Comparison of ENCODE assay signal across 11 cellular contexts in the genomic region with DNA sequence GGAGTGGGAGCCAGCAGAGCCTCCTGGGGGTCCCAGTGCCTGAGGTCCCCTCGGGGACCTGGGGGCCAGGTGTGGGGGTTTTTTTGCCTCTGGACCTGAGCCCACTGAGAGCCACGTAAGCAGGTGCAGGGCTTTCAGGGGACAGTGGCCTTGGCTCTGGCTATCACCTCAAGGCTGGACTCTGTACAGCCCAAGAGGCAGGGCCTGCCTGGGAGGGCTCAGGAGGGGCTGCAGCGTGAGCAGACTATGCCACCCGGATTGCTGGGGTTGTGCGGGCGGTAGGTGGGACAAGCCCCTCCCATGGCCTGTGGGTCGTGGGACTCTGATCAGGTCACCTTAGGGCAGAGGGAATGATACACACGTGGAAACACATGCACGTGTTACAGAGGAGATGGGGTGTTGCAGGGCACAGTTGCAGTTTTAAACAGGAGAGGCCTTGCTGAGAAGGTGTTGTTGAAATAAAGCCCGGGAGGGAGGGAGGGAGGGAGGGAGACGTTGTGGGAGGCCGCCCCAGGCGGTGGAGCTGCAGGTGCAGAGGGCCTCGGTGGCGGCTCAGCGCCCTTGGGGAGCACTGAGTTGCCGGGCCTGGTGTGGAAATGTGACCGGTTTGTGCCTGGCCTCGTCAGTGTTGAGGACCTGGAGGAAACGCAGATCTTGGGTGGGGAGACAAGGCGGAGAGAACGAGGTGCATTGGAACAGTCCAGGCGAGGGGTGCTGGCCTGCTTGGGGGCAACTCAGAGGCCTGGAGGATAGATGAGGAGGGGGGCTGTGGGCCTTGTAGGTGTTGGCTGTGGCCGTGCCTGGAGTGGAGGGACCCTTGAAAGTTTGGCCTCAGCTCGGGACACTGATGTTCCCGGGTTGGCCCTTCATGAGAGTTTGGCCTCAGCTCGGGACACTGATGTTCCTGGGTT. TPM values are rescaled to one million over a fixed set of nuclear protein-coding genes. Genes with fewer than 3 reads are reported as not detected.
DNase-seq lines count a peak whose midpoint lies in the region; ATAC-seq and TF ChIP-seq lines count a peak whose summit lies in the region.
"Had no signal": no experiment of that assay in that cellular context is flagged by ENCODE, and none has a peak within 500 bp of the region (broad histone marks: within the 10 kb centered on the region; RNA-seq: fewer than 3 reads in every experiment).

No MANE protein-coding gene starts in this region.

- TF ChIP-seq CTCF in Calu3 (IDR thresholded peaks at IDR 0.05; ENCODE audit: unreplicated experiment) = no peak
- TF ChIP-seq CTCF in natural killer cell (IDR thresholded peaks at IDR 0.05) = no peak

- H3K9me3 Mint-ChIP-seq in Calu3 (ENCODE audit: low read depth, unreplicated experiment) = no peaks in the 10 kb centered on the region
- no peaks in the 10 kb centered on the region for H3K9me3 Mint-ChIP-seq in activated T-helper 1 cell treated with anti-CD3 and anti-CD28 coated beads, Interleukin-12 subunit alpha, Interleukin-12 subunit beta, Interleukin-2, Interleukin-4 antibody, amounts not matched to agents 30 ng/mL and 10 ng/mL and 1 ng/mL, durations not matched to agents 14 hours and 24 hours and 36 hours
- no peaks in the 10 kb centered on the region for H3K9me3 Mint-ChIP-seq in natural killer cell

- H3K4me1 Mint-ChIP-seq in Calu3 (ENCODE audit: low read depth, unreplicated experiment) = peaks cover 47% of the 10 kb centered on the region
- H3K4me1 Mint-ChIP-seq in activated T-helper 1 cell treated with anti-CD3 and anti-CD28 coated beads, Interleukin-12 subunit alpha, Interleukin-12 subunit beta, Interleukin-2, Interleukin-4 antibody, amounts not matched to agents 30 ng/mL and 10 ng/mL and 1 ng/mL, durations not matched to agents 14 hours and 24 hours and 36 hours (ENCODE audit: low read depth) = peaks cover 45% of the 10 kb centered on the region
- peaks cover 30 to 62% of the 10 kb centered on the region in 2 donors for H3K4me1 Mint-ChIP-seq in natural killer cell

- H3K4me3 Mint-ChIP-seq in Calu3 (ENCODE audit: low read depth, unreplicated experiment) (peak overlapping the region; percentile 44), natural killer cell (peak overlapping the region; percentile 74)
- peak overlapping the region; percentile 93 for H3K4me3 Mint-ChIP-seq in activated T-helper 1 cell treated with anti-CD3 and anti-CD28 coated beads, Interleukin-12 subunit alpha, Interleukin-12 subunit beta, Interleukin-2, Interleukin-4 antibody, amounts not matched to agents 30 ng/mL and 10 ng/mL and 1 ng/mL, durations not matched to agents 14 hours and 24 hours and 36 hours

- H3K36me3 Mint-ChIP-seq in Calu3 (ENCODE audit: insufficient read depth, unreplicated experiment) (peaks cover 51% of the 10 kb centered on the region), natural killer cell (no peaks in the 10 kb centered on the region)
- peaks cover 2% of the 10 kb centered on the region for H3K36me3 Mint-ChIP-seq in activated T-helper 1 cell treated with anti-CD3 and anti-CD28 coated beads, Interleukin-12 subunit alpha, Interleukin-12 subunit beta, Interleukin-2, Interleukin-4 antibody, amounts not matched to agents 30 ng/mL and 10 ng/mL and 1 ng/mL, durations not matched to agents 14 hours and 24 hours and 36 hours (ENCODE audit: low read depth)

- H3K4me3 ChIP-seq in Jurkat, Clone E6-1 (ENCODE audit: low read length) = peak overlapping the region; percentile 1; the same call in 1 of the 2 replicates

- CTCF ChIA-PET in Calu3 (lab: Charles Lee) = interaction anchor here (0.9 to 1.2 kb wide), 6 partner anchors 10 to 527 kb away, joined by 3 to 4 read pairs (median 3); no protein-coding TSS in a partner anchor

- BruUV-seq in Calu3 (replicated peaks; lab: Mats Ljungman, UMichigan) = no TSS peak

- DNase-seq in Calu3 (no peak), natural killer cell (no peak), NCI-H446 treated with DMSO at 0.1 percent for 48 hours (lab: John Stamatoyannopoulos, UW) (no peak), superior temporal gyrus (ENCODE audit: extremely low spot score) (no peak), OCI-M1 (lab: John Stamatoyannopoulos, UW) (no peak)
- peak; percentile 43 for DNase-seq in Jurkat, Clone E6-1 (ENCODE audit: low read depth, low spot score)
- no peak for DNase-seq in activated T-helper 1 cell treated with anti-CD3 and anti-CD28 coated beads, Interleukin-12 subunit alpha, Interleukin-12 subunit beta, Interleukin-2, Interleukin-4 antibody, amounts not matched to agents 30 ng/mL and 10 ng/mL and 1 ng/mL, durations not matched to agents 14 hours and 24 hours and 36 hours (ENCODE audit: low spot score)
- DNase-seq: DMS79, heart right ventricle, NCI-H748 treated with DMSO at 0.1 percent for 48 hours, spleen had no signal

- no peaks in the 10 kb centered on the region for H3K27me3 Mint-ChIP-seq in Calu3 (ENCODE audit: unreplicated experiment)
- H3K27me3 Mint-ChIP-seq in activated T-helper 1 cell treated with anti-CD3 and anti-CD28 coated beads, Interleukin-12 subunit alpha, Interleukin-12 subunit beta, Interleukin-2, Interleukin-4 antibody, amounts not matched to agents 30 ng/mL and 10 ng/mL and 1 ng/mL, durations not matched to agents 14 hours and 24 hours and 36 hours (ENCODE audit: insufficient read depth) = no peaks in the 10 kb centered on the region
- H3K27me3 Mint-ChIP-seq in natural killer cell (ENCODE audit: low read depth in 2 of 2) = no peaks in the 10 kb centered on the region

- intact Hi-C loops in Calu3 (cut with micrococcal nuclease; ENCODE audit: unreplicated experiment) = no loop called here
- intact Hi-C loops in activated T-helper 1 cell treated with anti-CD3 and anti-CD28 coated beads, Interleukin-12 subunit alpha, Interleukin-12 subunit beta, Interleukin-2, Interleukin-4 antibody, amounts not matched to agents 30 ng/mL and 10 ng/mL and 1 ng/mL, durations not matched to agents 14 hours and 24 hours and 36 hours (cut with micrococcal nuclease) = loop anchor here (5.0 kb wide), 1 partner anchor 423 kb away; no protein-coding TSS in a partner anchor
- intact Hi-C loops in natural killer cell (cut with micrococcal nuclease) = no loop called here

- ATAC-seq in natural killer cell = no peak

- peak overlapping the region; percentile 61 for H3K27ac Mint-ChIP-seq in Calu3 (ENCODE audit: unreplicated experiment)
- H3K27ac Mint-ChIP-seq in activated T-helper 1 cell treated with anti-CD3 and anti-CD28 coated beads, Interleukin-12 subunit alpha, Interleukin-12 subunit beta, Interleukin-2, Interleukin-4 antibody, amounts not matched to agents 30 ng/mL and 10 ng/mL and 1 ng/mL, durations not matched to agents 14 hours and 24 hours and 36 hours = peak overlapping the region; percentile 90
- H3K27ac Mint-ChIP-seq in natural killer cell = peak overlapping the region; percentile 71 to 87

RNA-seq across cellular contexts. Expression of a gene that starts 2.3 kb away (rescaled TPM):
- 39.9 and 43.7 TPM in 2 replicates for total RNA-seq in Calu3 (2022)
- polyA plus RNA-seq in Jurkat, Clone E6-1 (2012; ENCODE audit: insufficient read depth, insufficient read length) = 42.6 TPM
- 33.8 TPM in 2 replicates for total RNA-seq in activated T-helper 1 cell treated with anti-CD3 and anti-CD28 coated beads, Interleukin-12 subunit alpha, Interleukin-12 subunit beta, Interleukin-2, Interleukin-4 antibody, amounts not matched to agents 30 ng/mL and 10 ng/mL and 1 ng/mL, durations not matched to agents 14 hours and 24 hours and 36 hours
- total RNA-seq in natural killer cell = 10 to 100 TPM; 25.0 to 28.7 (median 28.5) TPM

RNA-seq across cellular contexts. Expression of a gene that starts 14.0 kb away (rescaled TPM):
- total RNA-seq in Calu3 (2022) (17.2 and 17.8 TPM in 2 replicates), natural killer cell (10 to 100 TPM; 61.9 to 76.4 (median 68.2) TPM)
- 35.4 TPM for polyA plus RNA-seq in Jurkat, Clone E6-1 (2012; ENCODE audit: insufficient read depth, insufficient read length)
- total RNA-seq in activated T-helper 1 cell treated with anti-CD3 and anti-CD28 coated beads, Interleukin-12 subunit alpha, Interleukin-12 subunit beta, Interleukin-2, Interleukin-4 antibody, amounts not matched to agents 30 ng/mL and 10 ng/mL and 1 ng/mL, durations not matched to agents 14 hours and 24 hours and 36 hours = 54.7 and 55.9 TPM in 2 replicates

RNA-seq across cellular contexts. Expression of a gene that starts 14.6 kb away (rescaled TPM):
- total RNA-seq in Calu3 (2022) = 0.17 and 0.33 TPM in 2 replicates
- polyA plus RNA-seq in Jurkat, Clone E6-1 (2012; ENCODE audit: insufficient read depth, insufficient read length) = 5.0 TPM
- total RNA-seq in activated T-helper 1 cell treated with anti-CD3 and anti-CD28 coated beads, Interleukin-12 subunit alpha, Interleukin-12 subunit beta, Interleukin-2, Interleukin-4 antibody, amounts not matched to agents 30 ng/mL and 10 ng/mL and 1 ng/mL, durations not matched to agents 14 hours and 24 hours and 36 hours = 0.16 and 0.20 TPM in 2 replicates
- 1 to 10 TPM; 1.2 to 2.2 (median 1.4) TPM for total RNA-seq in natural killer cell

RNA-seq across cellular contexts. Expression of a gene that starts 15.9 kb away (rescaled TPM):
- total RNA-seq in Calu3 (2022) (not detected in 2 replicates), natural killer cell (not detected)
- polyA plus RNA-seq in Jurkat, Clone E6-1 (2012; ENCODE audit: insufficient read depth, insufficient read length) = not detected
- 1.3 TPM in 2 replicates for total RNA-seq in activated T-helper 1 cell treated with anti-CD3 and anti-CD28 coated beads, Interleukin-12 subunit alpha, Interleukin-12 subunit beta, Interleukin-2, Interleukin-4 antibody, amounts not matched to agents 30 ng/mL and 10 ng/mL and 1 ng/mL, durations not matched to agents 14 hours and 24 hours and 36 hours

RNA-seq across cellular contexts. Expression of a gene that starts 18.9 kb away (rescaled TPM):
- not detected in 2 replicates for total RNA-seq in Calu3 (2022)
- polyA plus RNA-seq in Jurkat, Clone E6-1 (2012; ENCODE audit: insufficient read depth, insufficient read length) = 1.2 TPM
- total RNA-seq in activated T-helper 1 cell treated with anti-CD3 and anti-CD28 coated beads, Interleukin-12 subunit alpha, Interleukin-12 subunit beta, Interleukin-2, Interleukin-4 antibody, amounts not matched to agents 30 ng/mL and 10 ng/mL and 1 ng/mL, durations not matched to agents 14 hours and 24 hours and 36 hours = 0.31 and 0.39 TPM in 2 replicates
- not detected for total RNA-seq in natural killer cell
- total RNA-seq: heart right ventricle had no signal
